ENCODE assay signal across 18 cellular contexts in genomic region chr6:106119991-106120390, GRCh38. TPM values are rescaled to one million over a fixed set of nuclear protein-coding genes. Genes with fewer than 3 reads are reported as not detected.
A peak's percentile ranks its signal among the peaks of the same experiment; 100 is the strongest.
DNase-seq lines count a peak whose midpoint lies in the region; ATAC-seq and TF ChIP-seq lines count a peak whose summit lies in the region.
"Had no signal": no experiment of that assay in that cellular context is flagged by ENCODE, and none has a peak within 500 bp of the region (broad histone marks: within the 10 kb centered on the region; RNA-seq: fewer than 3 reads in every experiment).

No MANE protein-coding gene starts in this region.

- no TSS peak for BruUV-seq in Caco-2 (replicated peaks; lab: Mats Ljungman, UMichigan)

- H3K36me3 ChIP-seq in Caco-2 (ENCODE audit: control insufficient read depth, insufficient read depth, low read length) (no peaks in the 10 kb centered on the region), OCI-LY3 (replicated peaks; ENCODE audit: low read depth, low read length) (no peaks in the 10 kb centered on the region), osteoblast (ENCODE audit: insufficient read depth, low read length) (no peaks in the 10 kb centered on the region)
- H3K36me3 ChIP-seq: sigmoid colon, uterus had no signal

- H3K4me1 Mint-ChIP-seq in Caco-2 (ENCODE audit: low read depth, unreplicated experiment) = peaks cover 6% of the 10 kb centered on the region
- peaks cover 89% of the 10 kb centered on the region for H3K4me1 Mint-ChIP-seq in activated T-cell treated with anti-CD3 and anti-CD28 coated beads, Interleukin-2, amount 50 U/mL, for 72 hours (ENCODE audit: low read depth)

- H3K9me3 ChIP-seq in Caco-2 = no peaks in the 10 kb centered on the region
- H3K9me3 ChIP-seq in OCI-LY3 (ENCODE audit: insufficient read depth, low read length) = peaks cover 5% of the 10 kb centered on the region; the same call in 1 of the 2 replicates
- H3K9me3 ChIP-seq in osteoblast (ENCODE audit: low read depth, low read length) = no peaks in the 10 kb centered on the region
- H3K9me3 ChIP-seq: sigmoid colon, uterus had no signal

- H4K20me1 ChIP-seq in OCI-LY3 (ENCODE audit: insufficient read depth, low read length) (no peaks in the 10 kb centered on the region), osteoblast (ENCODE audit: insufficient read depth, low read length) (no peaks in the 10 kb centered on the region)

- H3K9me3 Mint-ChIP-seq in Caco-2 (ENCODE audit: unreplicated experiment) = no peaks in the 10 kb centered on the region
- H3K9me3 Mint-ChIP-seq in activated T-cell treated with anti-CD3 and anti-CD28 coated beads, Interleukin-2, amount 50 U/mL, for 72 hours = no peaks in the 10 kb centered on the region
- H3K9me3 Mint-ChIP-seq: naive thymus-derived CD8-positive, alpha-beta T cell had no signal

- H3K27me3 ChIP-seq in Caco-2 (replicated peaks; ENCODE audit: control insufficient read depth, insufficient read depth, low read length) (no peaks in the 10 kb centered on the region), OCI-LY3 (ENCODE audit: low read depth, low read length) (no peaks in the 10 kb centered on the region), osteoblast (ENCODE audit: insufficient read depth, low read length) (no peaks in the 10 kb centered on the region)
- H3K27me3 ChIP-seq: sigmoid colon, uterus had no signal

- no peak for ATAC-seq in HG02840 (IDR thresholded peaks at IDR 0.05; ENCODE audit: low FRiP score, unreplicated experiment)
- no peak for ATAC-seq in sciatic nerve
- ATAC-seq in activated T-cell treated with anti-CD3 and anti-CD28 coated beads, Interleukin-2, amount 50 U/mL, for 72 hours (replicated peaks in 1 of 2) = no peak
- ATAC-seq: activated CD8-positive, alpha-beta memory T cell treated with anti-CD3 and anti-CD28 coated beads, Interleukin-2, amount 10 ng/mL, durations not matched to agents 7 days and 5 days; naive thymus-derived CD8-positive, alpha-beta T cell had no signal

- no peak for DNase-seq in Caco-2
- DNase-seq in fibroblast of peridontal ligament (ENCODE audit: extremely low read depth) = peak; percentile 43
- DNase-seq in osteoblast (ENCODE audit: insufficient read length, low spot score, missing footprints) = no peak
- DNase-seq in activated CD4-positive, alpha-beta T cell treated with anti-CD3 and anti-CD28 coated beads for 48 hours = no peak
- no peak for DNase-seq in sciatic nerve (ENCODE audit: low spot score)
- DNase-seq in activated T-cell treated with anti-CD3 and anti-CD28 coated beads, Interleukin-2, amount 50 U/mL, for 72 hours = no peak
- DNase-seq: activated CD8-positive, alpha-beta memory T cell treated with anti-CD3 and anti-CD28 coated beads, Interleukin-2, amount 10 ng/mL, durations not matched to agents 7 days and 5 days; activated naive CD8-positive, alpha-beta T cell treated with anti-CD3 and anti-CD28 coated beads, Interleukin-2, amount 10 ng/mL, durations not matched to agents 7 days and 5 days; erythroblast; KBM-7; naive thymus-derived CD8-positive, alpha-beta T cell; NCI-H1694; Right ventricle myocardium superior; sigmoid colon; uterus had no signal

- H3K4me2 ChIP-seq in OCI-LY3 (ENCODE audit: low read length) (0 out of 2 replicates have a peak overlapping the region, but pooled peaks have one; percentile 9), osteoblast (ENCODE audit: insufficient read depth, low read length) (no peak overlapping the region)

- H2AFZ ChIP-seq in OCI-LY3 (ENCODE audit: low read depth, low read length) (no peak overlapping the region), osteoblast (ENCODE audit: low read length) (peak overlapping the region; percentile 7)

- no peak for TF ChIP-seq CTCF in Caco-2 (IDR thresholded peaks at IDR 0.05; ENCODE audit: insufficient read depth in 1 of 2, low read depth in 1 of 2, low read length in 1 of 2, severe bottlenecking in 1 of 2, unreplicated experiment in 1 of 2)
- TF ChIP-seq CTCF in OCI-LY3 (IDR thresholded peaks at IDR 0.05; ENCODE audit: low read depth, low read length) = no peak
- no peak for TF ChIP-seq CTCF in osteoblast (IDR thresholded peaks at IDR 0.05; ENCODE audit: extremely low read depth, low read depth, low read length)

- peak overlapping the region; percentile 36 for H3K4me3 Mint-ChIP-seq in Caco-2 (ENCODE audit: unreplicated experiment)
- H3K4me3 Mint-ChIP-seq in activated T-cell treated with anti-CD3 and anti-CD28 coated beads, Interleukin-2, amount 50 U/mL, for 72 hours = peak overlapping the region in 1 of 2 donors; percentile 21
- H3K4me3 Mint-ChIP-seq: activated CD8-positive, alpha-beta memory T cell treated with anti-CD3 and anti-CD28 coated beads, Interleukin-2, amount 10 ng/mL, durations not matched to agents 7 days and 5 days; activated naive CD8-positive, alpha-beta T cell treated with anti-CD3 and anti-CD28 coated beads, Interleukin-2, amount 10 ng/mL, durations not matched to agents 7 days and 5 days; naive thymus-derived CD8-positive, alpha-beta T cell had no signal

- H3K4me3 ChIP-seq in Caco-2 (ENCODE audit: low read depth, low read length) (no peak overlapping the region), OCI-LY3 (ENCODE audit: low read length) (no peak overlapping the region), osteoblast (ENCODE audit: insufficient read depth, low read length) (no peak overlapping the region)
- H3K4me3 ChIP-seq: sigmoid colon, uterus had no signal

- no peaks in the 10 kb centered on the region for H3K27me3 Mint-ChIP-seq in Caco-2 (ENCODE audit: insufficient read depth, unreplicated experiment)
- peaks cover 25% of the 10 kb centered on the region for H3K27me3 Mint-ChIP-seq in activated T-cell treated with anti-CD3 and anti-CD28 coated beads, Interleukin-2, amount 50 U/mL, for 72 hours (ENCODE audit: low read depth)
- H3K27me3 Mint-ChIP-seq: activated CD8-positive, alpha-beta memory T cell treated with anti-CD3 and anti-CD28 coated beads, Interleukin-2, amount 10 ng/mL, durations not matched to agents 7 days and 5 days had no signal

- intact Hi-C loops in Caco-2 (cut with micrococcal nuclease; ENCODE audit: unreplicated experiment) = no loop called here
- intact Hi-C loops in sciatic nerve (cut with DNase I) = no loop called here

- H3K27ac ChIP-seq in OCI-LY3 (ENCODE audit: low read length) = no peak overlapping the region
- no peak overlapping the region for H3K27ac ChIP-seq in osteoblast (ENCODE audit: low read depth, low read length)
- H3K27ac ChIP-seq: C4-2B, sigmoid colon, uterus had no signal

- CTCF ChIA-PET in Caco-2 (lab: Charles Lee) = no interaction called here

- H3K36me3 Mint-ChIP-seq in Caco-2 (ENCODE audit: insufficient read depth, unreplicated experiment) = peaks cover 6% of the 10 kb centered on the region
- H3K36me3 Mint-ChIP-seq in activated T-cell treated with anti-CD3 and anti-CD28 coated beads, Interleukin-2, amount 50 U/mL, for 72 hours (ENCODE audit: insufficient read depth in 2 of 2) = no peaks in the 10 kb centered on the region
- H3K36me3 Mint-ChIP-seq: naive thymus-derived CD8-positive, alpha-beta T cell had no signal

- POLR2A ChIA-PET in Caco-2 (lab: Charles Lee) = interaction anchor here (0.6 kb wide), 1 partner anchor 272 kb away, joined by 3 read pairs; no protein-coding TSS in a partner anchor

- H3K79me2 ChIP-seq in OCI-LY3 (ENCODE audit: low read length) (no peaks in the 10 kb centered on the region), osteoblast (ENCODE audit: insufficient read depth, low read length) (no peaks in the 10 kb centered on the region)

- peak overlapping the region; percentile 80 for H3K27ac Mint-ChIP-seq in Caco-2 (ENCODE audit: unreplicated experiment)
- no peak overlapping the region for H3K27ac Mint-ChIP-seq in activated T-cell treated with anti-CD3 and anti-CD28 coated beads, Interleukin-2, amount 50 U/mL, for 72 hours
- H3K27ac Mint-ChIP-seq: activated CD8-positive, alpha-beta memory T cell treated with anti-CD3 and anti-CD28 coated beads, Interleukin-2, amount 10 ng/mL, durations not matched to agents 7 days and 5 days; activated naive CD8-positive, alpha-beta T cell treated with anti-CD3 and anti-CD28 coated beads, Interleukin-2, amount 10 ng/mL, durations not matched to agents 7 days and 5 days had no signal

- no peak overlapping the region for H3K9ac ChIP-seq in OCI-LY3 (ENCODE audit: low read length)

- H3K4me1 ChIP-seq in Caco-2 (peaks cover 23% of the 10 kb centered on the region), OCI-LY3 (ENCODE audit: low read length) (peaks cover 67% of the 10 kb centered on the region), osteoblast (ENCODE audit: insufficient read depth, low read length) (peaks cover 8% of the 10 kb centered on the region)
- H3K4me1 ChIP-seq: sigmoid colon, uterus had no signal

RNA-seq across cellular contexts. Expression of gene PRDM1, which starts 33.9 kb away (rescaled TPM):
- 10.4 and 11.4 TPM in 2 replicates for total RNA-seq in Caco-2 (2022)
- 1.8 and 2.5 TPM in 2 replicates for total RNA-seq in osteoblast
- 15.9 TPM for total RNA-seq in sciatic nerve
- 100 to 1,000 TPM in 1 of 2 donors, 10 to 100 TPM in 1; 25.2 to 107 TPM for total RNA-seq in activated T-cell treated with anti-CD3 and anti-CD28 coated beads, Interleukin-2, amount 50 U/mL, for 72 hours
